ENCODE assay signal across 13 cellular contexts in genomic region chr21:28215214-28215954, GRCh38.
A peak's percentile ranks its signal among the peaks of the same experiment; 100 is the strongest.
DNase-seq lines count a peak whose midpoint lies in the region; ATAC-seq and TF ChIP-seq lines count a peak whose summit lies in the region.
"Had no signal": no experiment of that assay in that cellular context is flagged by ENCODE, and none has a peak within 500 bp of the region (broad histone marks: within the 10 kb centered on the region; RNA-seq: fewer than 3 reads in every experiment).

No MANE protein-coding gene starts in this region.

- TF ChIP-seq POLR2A in breast epithelium (IDR thresholded peaks at IDR 0.05) = no peak

- no TSS peak for BruUV-seq in MCF 10A (replicated peaks; lab: Mats Ljungman, UMichigan)

- no peaks in the 10 kb centered on the region for H3K27me3 ChIP-seq in breast epithelium
- H3K27me3 ChIP-seq: suprapubic skin had no signal

- no peaks in the 10 kb centered on the region for H3K9me3 Mint-ChIP-seq in MCF 10A (ENCODE audit: unreplicated experiment)
- H3K9me3 Mint-ChIP-seq: activated naive CD8-positive, alpha-beta T cell treated with anti-CD3 and anti-CD28 coated beads for 36 hours had no signal

- ATAC-seq in GM19463 (IDR thresholded peaks at IDR 0.05; ENCODE audit: unreplicated experiment) (no peak), HG03460 (IDR thresholded peaks at IDR 0.05; ENCODE audit: unreplicated experiment) (no peak)

- peaks cover 8% of the 10 kb centered on the region for H3K4me1 Mint-ChIP-seq in MCF 10A (ENCODE audit: insufficient read depth, unreplicated experiment)
- H3K4me1 Mint-ChIP-seq: activated naive CD8-positive, alpha-beta T cell treated with anti-CD3 and anti-CD28 coated beads for 36 hours had no signal

- peak overlapping the region; percentile 77 for H3K27ac Mint-ChIP-seq in MCF 10A (ENCODE audit: low read depth, unreplicated experiment)
- H3K27ac Mint-ChIP-seq: activated naive CD8-positive, alpha-beta T cell treated with anti-CD3 and anti-CD28 coated beads for 36 hours had no signal

- TF ChIP-seq CTCF in MCF 10A (IDR thresholded peaks at IDR 0.05; ENCODE audit: unreplicated experiment) (no peak), breast epithelium (IDR thresholded peaks at IDR 0.05) (no peak), choroid plexus epithelial cell (conservative IDR thresholded peaks at IDR 0.05; ENCODE audit: low read depth, low read length) (no peak)

- no peak overlapping the region for H3K4me3 ChIP-seq in breast epithelium
- no peak overlapping the region for H3K4me3 ChIP-seq in choroid plexus epithelial cell (ENCODE audit: low read depth, low read length)
- H3K4me3 ChIP-seq: suprapubic skin had no signal

- DNase-seq in MCF 10A (ENCODE audit: unreplicated experiment) (peak; percentile 87), breast epithelium (ENCODE audit: low spot score in 2 of 2) (no peak), choroid plexus epithelial cell (ENCODE audit: low read depth) (peak; percentile 76), iris pigment epithelial cell (ENCODE audit: low read depth) (peak; percentile 83), NOMO-1 treated with dmso at 0.1 percent for 144 hours (lab: John Stamatoyannopoulos, UW; ENCODE audit: unreplicated experiment) (no peak), NCI-H1417 (lab: John Stamatoyannopoulos, UW) (no peak)
- DNase-seq: 8988T; activated naive CD8-positive, alpha-beta T cell treated with anti-CD3 and anti-CD28 coated beads for 36 hours; effector CD4-positive, alpha-beta T cell; NCI-H510A treated with DMSO at 0.1 percent for 48 hours had no signal

- H3K9me3 ChIP-seq in breast epithelium = no peaks in the 10 kb centered on the region
- H3K9me3 ChIP-seq: suprapubic skin had no signal

- no peaks in the 10 kb centered on the region for H3K36me3 Mint-ChIP-seq in MCF 10A (ENCODE audit: insufficient read depth, unreplicated experiment)
- H3K36me3 Mint-ChIP-seq: activated naive CD8-positive, alpha-beta T cell treated with anti-CD3 and anti-CD28 coated beads for 36 hours had no signal

- no peaks in the 10 kb centered on the region for H3K36me3 ChIP-seq in breast epithelium
- H3K36me3 ChIP-seq: suprapubic skin had no signal

- no peaks in the 10 kb centered on the region for H3K27me3 Mint-ChIP-seq in MCF 10A (ENCODE audit: insufficient read depth, unreplicated experiment)
- H3K27me3 Mint-ChIP-seq: activated naive CD8-positive, alpha-beta T cell treated with anti-CD3 and anti-CD28 coated beads for 36 hours had no signal

- H3K4me1 ChIP-seq in breast epithelium = no peaks in the 10 kb centered on the region

- intact Hi-C loops in MCF 10A (cut with micrococcal nuclease) = loop anchor here (5.0 kb wide), 1 partner anchor 1373 kb away; no protein-coding TSS in a partner anchor
- intact Hi-C loops in breast epithelium (cut with DNase I; ENCODE audit: low total_unique reads) = loop anchor here (5.0 kb wide), 1 partner anchor 767 kb away; no protein-coding TSS in a partner anchor

- CTCF ChIA-PET in MCF 10A (lab: Yijun Ruan, JAX) = interaction anchor here (0.8 to 1.1 kb wide), 2 partner anchors 50 to 113 kb away, joined by 3 read pairs; no protein-coding TSS in a partner anchor

- POLR2A ChIA-PET in MCF 10A (lab: Yijun Ruan, JAX) = interaction anchor here (1.0 to 2.0 kb wide), 4 partner anchors 13 to 42 kb away, joined by 3 to 12 read pairs (median 6); no protein-coding TSS in a partner anchor

- H3K4me3 Mint-ChIP-seq in MCF 10A (ENCODE audit: unreplicated experiment) = no peak overlapping the region
- H3K4me3 Mint-ChIP-seq: activated naive CD8-positive, alpha-beta T cell treated with anti-CD3 and anti-CD28 coated beads for 36 hours had no signal

- no peak overlapping the region for H3K27ac ChIP-seq in breast epithelium
- H3K27ac ChIP-seq: suprapubic skin had no signal

Comparison
In these comparisons a context has a peak if more than half of its experiments do, and no peak if none do; other contexts are left out.
1. DNase-seq: peak in MCF 10A (single experiment), choroid plexus epithelial cell (single experiment) and iris pigment epithelial cell (single experiment); none in breast epithelium (0 of 2), NOMO-1 treated with dmso at 0.1 percent for 144 hours (single experiment) and NCI-H1417 (0 of 3).